ENCODE assay signal across 8 cellular contexts in the genomic region with DNA sequence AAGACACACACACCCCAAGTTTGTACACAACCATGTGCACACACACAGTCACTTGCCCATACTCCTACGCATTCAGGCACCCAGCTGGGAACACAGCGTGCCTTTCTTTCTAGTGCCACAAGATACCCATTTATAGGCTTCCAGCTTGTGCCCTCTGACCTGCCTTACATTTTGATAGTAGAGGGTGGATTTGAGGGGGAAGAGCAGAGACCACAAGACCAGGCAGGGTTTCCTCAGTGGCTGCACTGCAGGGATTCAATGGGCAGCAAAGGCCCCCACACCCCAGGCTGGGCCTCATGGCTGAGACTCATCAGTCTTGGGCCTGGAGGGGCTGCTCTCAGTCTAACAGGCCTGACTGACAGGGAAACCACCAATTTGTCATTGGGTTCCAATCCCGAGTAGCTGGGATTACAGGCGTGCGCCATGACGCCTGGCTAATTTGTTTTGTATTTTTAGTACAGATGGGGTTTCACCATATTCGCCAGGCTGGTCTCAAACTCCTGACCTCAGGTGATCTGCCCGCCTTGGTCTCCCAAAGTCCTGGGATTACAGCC. TPM values are rescaled to one million over a fixed set of nuclear protein-coding genes. Genes with fewer than 3 reads are reported as not detected.
DNase-seq lines count a peak whose midpoint lies in the region; ATAC-seq and TF ChIP-seq lines count a peak whose summit lies in the region.

No MANE protein-coding gene starts in this region.

- TF ChIP-seq CTCF in heart right ventricle (IDR thresholded peaks at IDR 0.05) (no peak), upper lobe of left lung (IDR thresholded peaks at IDR 0.05) (no peak)

- H3K4me1 ChIP-seq in heart right ventricle (peaks cover 21 to 70% (median 50%) of the 10 kb centered on the region in 9 donors), upper lobe of left lung (peaks cover 56 to 63% (median 59%) of the 10 kb centered on the region in 4 donors)
- H3K4me1 ChIP-seq in naive thymus-derived CD4-positive, alpha-beta T cell (ENCODE audit: control insufficient read depth in 2 of 2, insufficient read depth in 2 of 2, low read length in 2 of 2), result peaks cover 52 to 53% of the 10 kb centered on the region in 2 donors

- intact Hi-C loops in heart right ventricle (cut with DNase I) (no loop called here), left ventricle myocardium superior (cut with micrococcal nuclease) (loop anchor here (10.0 kb wide), 1 partner anchor 48 kb away; the partner anchor contains the start of gene PLEKHO2)
- intact Hi-C loops in naive thymus-derived CD4-positive, alpha-beta T cell (cut with micrococcal nuclease), result loop anchor here (1.0 to 10.0 kb wide), 7 partner anchors 10 to 1391 kb away; partner anchors contain the start of genes CIAO2A (in 2 of the 2), SNX1 (in 2 of the 2), CLPX (in 1 of the 2) and DENND4A (in 1 of the 2)

- 96% methylated on average over 8 of the region's 8 CpGs for WGBS in heart right ventricle, 2 donors
- 81 to 86% methylated on average over 8 of the region's 8 CpGs for WGBS in upper lobe of left lung, 2 donors

- H3K4me3 ChIP-seq in heart right ventricle (peak overlapping the region in 2 of 10 donors; percentile 36 to 41), upper lobe of left lung (no peak overlapping the region)
- H3K4me3 ChIP-seq in naive thymus-derived CD4-positive, alpha-beta T cell (ENCODE audit: low read length), result peak overlapping the region; percentile 74

- H3K27ac ChIP-seq in heart right ventricle (peak overlapping the region in 9 of 10 donors; percentile 82 to 98 (median 91)), upper lobe of left lung (peak overlapping the region; percentile 87 to 97 (median 94))
- peak overlapping the region; percentile 84 for H3K27ac ChIP-seq in naive thymus-derived CD4-positive, alpha-beta T cell (ENCODE audit: low read depth, low read length)

- POLR2A ChIA-PET in naive thymus-derived CD4-positive, alpha-beta T cell (lab: Charles Lee), result interaction anchor here (0.6 to 4.2 kb wide), 15 partner anchors 7 to 1325 kb away, joined by 3 to 115 read pairs (median 7); partner anchors contain the start of genes PLEKHO2 and RNU5B-1

- H3K27me3 ChIP-seq in heart right ventricle (no peaks in the 10 kb centered on the region), upper lobe of left lung (no peaks in the 10 kb centered on the region)
- no peaks in the 10 kb centered on the region for H3K27me3 ChIP-seq in naive thymus-derived CD4-positive, alpha-beta T cell (ENCODE audit: control insufficient read depth in 2 of 2, insufficient read depth in 2 of 2, low read length in 2 of 2)

- H3K4me3 Mint-ChIP-seq in activated naive CD4-positive, alpha-beta T cell treated with anti-CD3 and anti-CD28 coated beads, Interleukin-2, amount 50 U/mL, for 24 hours, result peak overlapping the region; percentile 94
- H3K4me3 Mint-ChIP-seq in naive thymus-derived CD4-positive, alpha-beta T cell, result peak overlapping the region; percentile 77 to 94 (median 90)

- H3K27ac Mint-ChIP-seq in activated naive CD4-positive, alpha-beta T cell treated with anti-CD3 and anti-CD28 coated beads, Interleukin-2, amount 50 U/mL, for 24 hours, result peak overlapping the region; percentile 97
- H3K27ac Mint-ChIP-seq in naive thymus-derived CD4-positive, alpha-beta T cell, result peak overlapping the region; percentile 90 to 100 (median 98)

- no peaks in the 10 kb centered on the region for H3K36me3 Mint-ChIP-seq in activated naive CD4-positive, alpha-beta T cell treated with anti-CD3 and anti-CD28 coated beads, Interleukin-2, amount 50 U/mL, for 24 hours
- H3K36me3 Mint-ChIP-seq in naive thymus-derived CD4-positive, alpha-beta T cell, result no peaks in the 10 kb centered on the region

- CTCF ChIA-PET in naive thymus-derived CD4-positive, alpha-beta T cell (lab: Charles Lee), result interaction anchor here (0.6 to 3.6 kb wide), 6 partner anchors 11 to 161 kb away, joined by 3 to 23 read pairs (median 5); partner anchors contain the start of gene PLEKHO2

- TF ChIP-seq POLR2A in upper lobe of left lung (IDR thresholded peaks at IDR 0.05), result no peak

- ATAC-seq in heart right ventricle (no peak), left ventricle myocardium superior (no peak), upper lobe of left lung (ENCODE audit: low FRiP score in 2 of 2) (no peak), GM21786 (IDR thresholded peaks at IDR 0.05; ENCODE audit: unreplicated experiment) (no peak), HG03280 (IDR thresholded peaks at IDR 0.05; ENCODE audit: unreplicated experiment) (no peak)
- ATAC-seq in naive thymus-derived CD4-positive, alpha-beta T cell, result no peak

- H3K9me3 ChIP-seq in heart right ventricle (no peaks in the 10 kb centered on the region), upper lobe of left lung (no peaks in the 10 kb centered on the region)
- no peaks in the 10 kb centered on the region for H3K9me3 ChIP-seq in naive thymus-derived CD4-positive, alpha-beta T cell (ENCODE audit: control insufficient read depth in 2 of 3, low read length in 3 of 3)

- H3K36me3 ChIP-seq in heart right ventricle, result no peaks in the 10 kb centered on the region
- no peaks in the 10 kb centered on the region for H3K36me3 ChIP-seq in naive thymus-derived CD4-positive, alpha-beta T cell (ENCODE audit: control insufficient read depth in 2 of 3, insufficient read depth in 3 of 3, low read length in 3 of 3)
- no peaks in the 10 kb centered on the region for H3K36me3 ChIP-seq in upper lobe of left lung

- H3K9me3 Mint-ChIP-seq in activated naive CD4-positive, alpha-beta T cell treated with anti-CD3 and anti-CD28 coated beads, Interleukin-2, amount 50 U/mL, for 24 hours, result no peaks in the 10 kb centered on the region
- H3K9me3 Mint-ChIP-seq in naive thymus-derived CD4-positive, alpha-beta T cell, result no peaks in the 10 kb centered on the region

- no peaks in the 10 kb centered on the region for H3K27me3 Mint-ChIP-seq in activated naive CD4-positive, alpha-beta T cell treated with anti-CD3 and anti-CD28 coated beads, Interleukin-2, amount 50 U/mL, for 24 hours
- no peaks in the 10 kb centered on the region for H3K27me3 Mint-ChIP-seq in naive thymus-derived CD4-positive, alpha-beta T cell

- H3K4me1 Mint-ChIP-seq in activated naive CD4-positive, alpha-beta T cell treated with anti-CD3 and anti-CD28 coated beads, Interleukin-2, amount 50 U/mL, for 24 hours, result peaks cover 66% of the 10 kb centered on the region
- H3K4me1 Mint-ChIP-seq in naive thymus-derived CD4-positive, alpha-beta T cell, result peaks cover 37 to 71% (median 62%) of the 10 kb centered on the region in 7 donors

- DNase-seq in heart right ventricle, result no peak
- no peak for DNase-seq in left ventricle myocardium superior
- DNase-seq in naive thymus-derived CD4-positive, alpha-beta T cell, result peak in 1 of 9 donors; percentile 58
- no peak for DNase-seq in upper lobe of left lung
- no peak for DNase-seq in DMS79 (lab: John Stamatoyannopoulos, UW)

- peak in 1 of 4 donors; percentile 39 for TF ChIP-seq EP300 in upper lobe of left lung (IDR thresholded peaks at IDR 0.05)

RNA-seq across cellular contexts. Expression of gene ANKDD1A, which starts 18.8 kb away (rescaled TPM):
- total RNA-seq in heart right ventricle (1 to 10 TPM in 7 of 10 donors, under 1 TPM in 3; 0.70 to 1.9 (median 1.3) TPM), left ventricle myocardium superior (1.3 TPM), upper lobe of left lung (10 to 100 TPM in 2 of 6 donors, 1 to 10 TPM in 4; 4.8 to 13.1 (median 6.2) TPM)
- 1 to 10 TPM; 1.1 to 1.9 TPM for polyA plus RNA-seq in heart right ventricle
- 1 to 10 TPM; 3.3 to 9.3 (median 4.0) TPM for total RNA-seq in naive thymus-derived CD4-positive, alpha-beta T cell
- 1 to 10 TPM in 1 of 2 donors, under 1 TPM in 1; 0.20 to 2.0 TPM for polyA plus RNA-seq in naive thymus-derived CD4-positive, alpha-beta T cell

RNA-seq across cellular contexts. Expression of gene PLEKHO2, which starts 51.2 kb away (rescaled TPM):
- total RNA-seq in heart right ventricle, result 10 to 100 TPM in 3 of 10 donors, 1 to 10 TPM in 7; 5.9 to 24.2 (median 9.7) TPM
- polyA plus RNA-seq in heart right ventricle, result 10 to 100 TPM in 1 of 2 donors, 1 to 10 TPM in 1; 7.2 to 10.2 TPM
- 8.5 TPM for total RNA-seq in left ventricle myocardium superior
- total RNA-seq in naive thymus-derived CD4-positive, alpha-beta T cell, result 10 to 100 TPM in 4 of 5 experiments, 1 to 10 TPM in 1; 8.6 to 52.3 (median 14.0) TPM
- 10 to 100 TPM; 10.3 to 20.9 TPM for polyA plus RNA-seq in naive thymus-derived CD4-positive, alpha-beta T cell
- total RNA-seq in upper lobe of left lung, result 10 to 100 TPM; 21.9 to 83.0 (median 51.3) TPM

Comparison
In these comparisons a context has a peak if more than half of its experiments do, and no peak if none do; other contexts are left out.
1. intact Hi-C loops: an anchor here in left ventricle myocardium superior (10.0 kb wide) and naive thymus-derived CD4-positive, alpha-beta T cell (1.0 to 10.0 kb wide); none called in heart right ventricle.